ENCODE assay signal across 1 cellular context in the genomic region with DNA sequence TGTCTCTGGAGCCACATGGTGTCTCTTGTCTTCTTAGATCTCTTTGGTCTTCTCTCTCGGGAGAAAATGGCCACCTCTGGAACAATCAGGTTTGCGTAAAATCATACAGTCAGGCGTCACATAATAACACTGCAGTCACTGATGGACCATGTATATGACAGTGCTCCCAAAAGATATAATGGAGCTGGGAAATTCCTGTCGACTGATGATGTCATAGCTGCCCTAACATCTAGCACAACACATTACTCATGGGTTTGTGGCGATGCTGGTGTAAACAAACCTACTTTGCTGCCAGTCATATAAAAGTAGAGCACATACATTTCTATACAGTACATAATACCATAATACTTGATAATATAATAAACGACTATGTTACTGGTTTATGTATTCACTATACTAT.
A peak's percentile ranks its signal among the peaks of the same experiment; 100 is the strongest.
TF ChIP-seq lines count a peak whose summit lies in the region.

No MANE protein-coding gene starts in this region.

TF ChIP-seq in HEK293, 187 proteins besides CTCF, POLR2A, EP300 and RAD21 (continued from another document and continues in another):
- TF ChIP-seq, protein P1, sequence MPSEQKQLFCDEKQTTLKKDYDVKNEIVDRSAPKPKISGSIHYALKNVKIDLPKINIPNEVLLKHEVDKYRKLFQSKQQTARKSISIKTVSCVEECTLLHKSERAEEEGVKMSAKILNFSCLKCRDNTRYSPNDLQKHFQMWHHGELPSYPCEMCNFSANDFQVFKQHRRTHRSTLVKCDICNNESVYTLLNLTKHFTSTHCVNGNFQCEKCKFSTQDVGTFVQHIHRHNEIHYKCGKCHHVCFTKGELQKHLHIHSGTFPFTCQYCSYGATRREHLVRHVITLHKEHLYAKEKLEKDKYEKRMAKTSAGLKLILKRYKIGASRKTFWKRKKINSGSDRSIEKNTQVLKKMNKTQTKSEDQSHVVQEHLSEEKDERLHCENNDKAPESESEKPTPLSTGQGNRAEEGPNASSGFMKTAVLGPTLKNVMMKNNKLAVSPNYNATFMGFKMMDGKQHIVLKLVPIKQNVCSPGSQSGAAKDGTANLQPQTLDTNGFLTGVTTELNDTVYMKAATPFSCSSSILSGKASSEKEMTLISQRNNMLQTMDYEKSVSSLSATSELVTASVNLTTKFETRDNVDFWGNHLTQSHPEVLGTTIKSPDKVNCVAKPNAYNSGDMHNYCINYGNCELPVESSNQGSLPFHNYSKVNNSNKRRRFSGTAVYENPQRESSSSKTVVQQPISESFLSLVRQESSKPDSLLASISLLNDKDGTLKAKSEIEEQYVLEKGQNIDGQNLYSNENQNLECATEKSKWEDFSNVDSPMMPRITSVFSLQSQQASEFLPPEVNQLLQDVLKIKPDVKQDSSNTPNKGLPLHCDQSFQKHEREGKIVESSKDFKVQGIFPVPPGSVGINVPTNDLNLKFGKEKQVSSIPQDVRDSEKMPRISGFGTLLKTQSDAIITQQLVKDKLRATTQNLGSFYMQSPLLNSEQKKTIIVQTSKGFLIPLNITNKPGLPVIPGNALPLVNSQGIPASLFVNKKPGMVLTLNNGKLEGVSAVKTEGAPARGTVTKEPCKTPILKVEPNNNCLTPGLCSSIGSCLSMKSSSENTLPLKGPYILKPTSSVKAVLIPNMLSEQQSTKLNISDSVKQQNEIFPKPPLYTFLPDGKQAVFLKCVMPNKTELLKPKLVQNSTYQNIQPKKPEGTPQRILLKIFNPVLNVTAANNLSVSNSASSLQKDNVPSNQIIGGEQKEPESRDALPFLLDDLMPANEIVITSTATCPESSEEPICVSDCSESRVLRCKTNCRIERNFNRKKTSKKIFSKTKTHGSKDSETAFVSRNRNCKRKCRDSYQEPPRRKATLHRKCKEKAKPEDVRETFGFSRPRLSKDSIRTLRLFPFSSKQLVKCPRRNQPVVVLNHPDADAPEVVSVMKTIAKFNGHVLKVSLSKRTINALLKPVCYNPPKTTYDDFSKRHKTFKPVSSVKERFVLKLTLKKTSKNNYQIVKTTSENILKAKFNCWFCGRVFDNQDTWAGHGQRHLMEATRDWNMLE (tag by site-specific recombination; conservative IDR thresholded peaks at IDR 0.05; ENCODE audit: low read depth): no peak
- no peak for TF ChIP-seq ZNF548 (tag by site-specific recombination; IDR thresholded peaks at IDR 0.05)
- no peak for TF ChIP-seq ZNF239 (tag by site-specific recombination; IDR thresholded peaks at IDR 0.05)
- TF ChIP-seq HOXA7 (CRISPR knock-in tag; IDR thresholded peaks at IDR 0.05; ENCODE audit: borderline replicate concordance): no peak
- TF ChIP-seq, protein P2, sequence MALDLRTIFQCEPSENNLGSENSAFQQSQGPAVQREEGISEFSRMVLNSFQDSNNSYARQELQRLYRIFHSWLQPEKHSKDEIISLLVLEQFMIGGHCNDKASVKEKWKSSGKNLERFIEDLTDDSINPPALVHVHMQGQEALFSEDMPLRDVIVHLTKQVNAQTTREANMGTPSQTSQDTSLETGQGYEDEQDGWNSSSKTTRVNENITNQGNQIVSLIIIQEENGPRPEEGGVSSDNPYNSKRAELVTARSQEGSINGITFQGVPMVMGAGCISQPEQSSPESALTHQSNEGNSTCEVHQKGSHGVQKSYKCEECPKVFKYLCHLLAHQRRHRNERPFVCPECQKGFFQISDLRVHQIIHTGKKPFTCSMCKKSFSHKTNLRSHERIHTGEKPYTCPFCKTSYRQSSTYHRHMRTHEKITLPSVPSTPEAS (tag by site-specific recombination; IDR thresholded peaks at IDR 0.05): no peak
- TF ChIP-seq ZNF157 (tag by site-specific recombination; IDR thresholded peaks at IDR 0.05): no peak
- TF ChIP-seq KLF16 (tag by site-specific recombination; IDR thresholded peaks at IDR 0.05): 0 out of 2 replicates have a peak, but pooled peaks have one; percentile 59
- no peak for TF ChIP-seq ZNF169 (tag by site-specific recombination; IDR thresholded peaks at IDR 0.05)
- TF ChIP-seq ZNF473 (tag by site-specific recombination; IDR thresholded peaks at IDR 0.05): no peak
- peak; percentile 48; the same call in 1 of the 2 replicates for TF ChIP-seq ZNF324 (tag by site-specific recombination; IDR thresholded peaks at IDR 0.05)
- TF ChIP-seq, protein P3, sequence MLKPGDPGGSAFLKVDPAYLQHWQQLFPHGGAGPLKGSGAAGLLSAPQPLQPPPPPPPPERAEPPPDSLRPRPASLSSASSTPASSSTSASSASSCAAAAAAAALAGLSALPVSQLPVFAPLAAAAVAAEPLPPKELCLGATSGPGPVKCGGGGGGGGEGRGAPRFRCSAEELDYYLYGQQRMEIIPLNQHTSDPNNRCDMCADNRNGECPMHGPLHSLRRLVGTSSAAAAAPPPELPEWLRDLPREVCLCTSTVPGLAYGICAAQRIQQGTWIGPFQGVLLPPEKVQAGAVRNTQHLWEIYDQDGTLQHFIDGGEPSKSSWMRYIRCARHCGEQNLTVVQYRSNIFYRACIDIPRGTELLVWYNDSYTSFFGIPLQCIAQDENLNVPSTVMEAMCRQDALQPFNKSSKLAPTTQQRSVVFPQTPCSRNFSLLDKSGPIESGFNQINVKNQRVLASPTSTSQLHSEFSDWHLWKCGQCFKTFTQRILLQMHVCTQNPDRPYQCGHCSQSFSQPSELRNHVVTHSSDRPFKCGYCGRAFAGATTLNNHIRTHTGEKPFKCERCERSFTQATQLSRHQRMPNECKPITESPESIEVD (tag by site-specific recombination; IDR thresholded peaks at IDR 0.05): peak; percentile 25; the same call in 1 of the 2 replicates
- TF ChIP-seq ZNF114 (tag by site-specific recombination; IDR thresholded peaks at IDR 0.05): no peak
- no peak for TF ChIP-seq ZNF785 (tag by site-specific recombination; IDR thresholded peaks at IDR 0.05)
- no peak for TF ChIP-seq SETDB1 (IDR thresholded peaks at IDR 0.05; ENCODE audit: insufficient read length, low read length)
- TF ChIP-seq ZNF585B (tag by site-specific recombination; IDR thresholded peaks at IDR 0.05): no peak
- no peak for TF ChIP-seq ZNF155 (tag by site-specific recombination; IDR thresholded peaks at IDR 0.05)
- TF ChIP-seq ZFP37 (tag by site-specific recombination; IDR thresholded peaks at IDR 0.05): 0 out of 2 replicates have a peak, but pooled peaks have one; percentile 22
- TF ChIP-seq, protein P4, sequence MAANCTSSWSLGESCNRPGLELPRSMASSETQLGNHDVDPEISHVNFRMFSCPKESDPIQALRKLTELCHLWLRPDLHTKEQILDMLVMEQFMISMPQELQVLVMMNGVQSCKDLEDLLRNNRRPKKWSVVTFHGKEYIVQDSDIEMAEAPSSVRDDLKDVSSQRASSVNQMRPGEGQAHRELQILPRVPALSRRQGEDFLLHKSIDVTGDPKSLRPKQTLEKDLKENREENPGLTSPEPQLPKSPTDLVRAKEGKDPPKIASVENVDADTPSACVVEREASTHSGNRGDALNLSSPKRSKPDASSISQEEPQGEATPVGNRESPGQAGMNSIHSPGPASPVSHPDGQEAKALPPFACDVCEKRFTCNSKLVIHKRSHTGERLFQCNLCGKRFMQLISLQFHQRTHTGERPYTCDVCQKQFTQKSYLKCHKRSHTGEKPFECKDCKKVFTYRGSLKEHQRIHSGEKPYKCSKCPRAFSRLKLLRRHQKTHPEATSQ (tag by site-specific recombination; IDR thresholded peaks at IDR 0.05): no peak
- 0 out of 2 replicates have a peak, but pooled peaks have one; percentile 23 for TF ChIP-seq GFI1B (tag by site-specific recombination; IDR thresholded peaks at IDR 0.05)
- TF ChIP-seq ZNF600 (tag by site-specific recombination; IDR thresholded peaks at IDR 0.05): peak; percentile 79
- no peak for TF ChIP-seq ZNF571 (tag by site-specific recombination; IDR thresholded peaks at IDR 0.05)
- TF ChIP-seq IKZF3 (tag by site-specific recombination; IDR thresholded peaks at IDR 0.05): peak; percentile 32; the same call in 1 of the 2 replicates
- no peak for TF ChIP-seq ZNF354C (tag by site-specific recombination; IDR thresholded peaks at IDR 0.05; ENCODE audit: borderline replicate concordance, low read depth)
- TF ChIP-seq, protein P5, sequence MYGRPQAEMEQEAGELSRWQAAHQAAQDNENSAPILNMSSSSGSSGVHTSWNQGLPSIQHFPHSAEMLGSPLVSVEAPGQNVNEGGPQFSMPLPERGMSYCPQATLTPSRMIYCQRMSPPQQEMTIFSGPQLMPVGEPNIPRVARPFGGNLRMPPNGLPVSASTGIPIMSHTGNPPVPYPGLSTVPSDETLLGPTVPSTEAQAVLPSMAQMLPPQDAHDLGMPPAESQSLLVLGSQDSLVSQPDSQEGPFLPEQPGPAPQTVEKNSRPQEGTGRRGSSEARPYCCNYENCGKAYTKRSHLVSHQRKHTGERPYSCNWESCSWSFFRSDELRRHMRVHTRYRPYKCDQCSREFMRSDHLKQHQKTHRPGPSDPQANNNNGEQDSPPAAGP (tag by site-specific recombination; IDR thresholded peaks at IDR 0.05): no peak
- TF ChIP-seq ZNF791 (tag by site-specific recombination; IDR thresholded peaks at IDR 0.05): no peak
- TF ChIP-seq ZNF37A (tag by site-specific recombination; IDR thresholded peaks at IDR 0.05): no peak
- TF ChIP-seq ZBTB7A (tag by site-specific recombination; IDR thresholded peaks at IDR 0.05; ENCODE audit: low read depth): no peak
- peak; percentile 94 for TF ChIP-seq ZBTB21 (tag by site-specific recombination; IDR thresholded peaks at IDR 0.05)
- 0 out of 2 replicates have a peak, but pooled peaks have one; percentile 5 for TF ChIP-seq ZNF133 (tag by site-specific recombination; IDR thresholded peaks at IDR 0.05)
- TF ChIP-seq ZNF423 (tag by site-specific recombination; IDR thresholded peaks at IDR 0.05): no peak
- TF ChIP-seq, protein P6, sequence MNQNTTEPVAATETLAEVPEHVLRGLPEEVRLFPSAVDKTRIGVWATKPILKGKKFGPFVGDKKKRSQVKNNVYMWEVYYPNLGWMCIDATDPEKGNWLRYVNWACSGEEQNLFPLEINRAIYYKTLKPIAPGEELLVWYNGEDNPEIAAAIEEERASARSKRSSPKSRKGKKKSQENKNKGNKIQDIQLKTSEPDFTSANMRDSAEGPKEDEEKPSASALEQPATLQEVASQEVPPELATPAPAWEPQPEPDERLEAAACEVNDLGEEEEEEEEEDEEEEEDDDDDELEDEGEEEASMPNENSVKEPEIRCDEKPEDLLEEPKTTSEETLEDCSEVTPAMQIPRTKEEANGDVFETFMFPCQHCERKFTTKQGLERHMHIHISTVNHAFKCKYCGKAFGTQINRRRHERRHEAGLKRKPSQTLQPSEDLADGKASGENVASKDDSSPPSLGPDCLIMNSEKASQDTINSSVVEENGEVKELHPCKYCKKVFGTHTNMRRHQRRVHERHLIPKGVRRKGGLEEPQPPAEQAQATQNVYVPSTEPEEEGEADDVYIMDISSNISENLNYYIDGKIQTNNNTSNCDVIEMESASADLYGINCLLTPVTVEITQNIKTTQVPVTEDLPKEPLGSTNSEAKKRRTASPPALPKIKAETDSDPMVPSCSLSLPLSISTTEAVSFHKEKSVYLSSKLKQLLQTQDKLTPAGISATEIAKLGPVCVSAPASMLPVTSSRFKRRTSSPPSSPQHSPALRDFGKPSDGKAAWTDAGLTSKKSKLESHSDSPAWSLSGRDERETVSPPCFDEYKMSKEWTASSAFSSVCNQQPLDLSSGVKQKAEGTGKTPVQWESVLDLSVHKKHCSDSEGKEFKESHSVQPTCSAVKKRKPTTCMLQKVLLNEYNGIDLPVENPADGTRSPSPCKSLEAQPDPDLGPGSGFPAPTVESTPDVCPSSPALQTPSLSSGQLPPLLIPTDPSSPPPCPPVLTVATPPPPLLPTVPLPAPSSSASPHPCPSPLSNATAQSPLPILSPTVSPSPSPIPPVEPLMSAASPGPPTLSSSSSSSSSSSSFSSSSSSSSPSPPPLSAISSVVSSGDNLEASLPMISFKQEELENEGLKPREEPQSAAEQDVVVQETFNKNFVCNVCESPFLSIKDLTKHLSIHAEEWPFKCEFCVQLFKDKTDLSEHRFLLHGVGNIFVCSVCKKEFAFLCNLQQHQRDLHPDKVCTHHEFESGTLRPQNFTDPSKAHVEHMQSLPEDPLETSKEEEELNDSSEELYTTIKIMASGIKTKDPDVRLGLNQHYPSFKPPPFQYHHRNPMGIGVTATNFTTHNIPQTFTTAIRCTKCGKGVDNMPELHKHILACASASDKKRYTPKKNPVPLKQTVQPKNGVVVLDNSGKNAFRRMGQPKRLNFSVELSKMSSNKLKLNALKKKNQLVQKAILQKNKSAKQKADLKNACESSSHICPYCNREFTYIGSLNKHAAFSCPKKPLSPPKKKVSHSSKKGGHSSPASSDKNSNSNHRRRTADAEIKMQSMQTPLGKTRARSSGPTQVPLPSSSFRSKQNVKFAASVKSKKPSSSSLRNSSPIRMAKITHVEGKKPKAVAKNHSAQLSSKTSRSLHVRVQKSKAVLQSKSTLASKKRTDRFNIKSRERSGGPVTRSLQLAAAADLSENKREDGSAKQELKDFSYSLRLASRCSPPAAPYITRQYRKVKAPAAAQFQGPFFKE (tag by site-specific recombination; IDR thresholded peaks at IDR 0.05; ENCODE audit: borderline replicate concordance): no peak
- TF ChIP-seq ZNF530 (tag by site-specific recombination; IDR thresholded peaks at IDR 0.05; ENCODE audit: low read depth): no peak
- peak; percentile 72; the same call in 1 of the 2 replicates for TF ChIP-seq ZNF24 (tag by site-specific recombination; IDR thresholded peaks at IDR 0.05)
- TF ChIP-seq ZNF660 (tag by site-specific recombination; IDR thresholded peaks at IDR 0.05): peak; percentile 83
- TF ChIP-seq ZNF560 (tag by site-specific recombination; IDR thresholded peaks at IDR 0.05; ENCODE audit: borderline replicate concordance): no peak
- TF ChIP-seq, protein P7, sequence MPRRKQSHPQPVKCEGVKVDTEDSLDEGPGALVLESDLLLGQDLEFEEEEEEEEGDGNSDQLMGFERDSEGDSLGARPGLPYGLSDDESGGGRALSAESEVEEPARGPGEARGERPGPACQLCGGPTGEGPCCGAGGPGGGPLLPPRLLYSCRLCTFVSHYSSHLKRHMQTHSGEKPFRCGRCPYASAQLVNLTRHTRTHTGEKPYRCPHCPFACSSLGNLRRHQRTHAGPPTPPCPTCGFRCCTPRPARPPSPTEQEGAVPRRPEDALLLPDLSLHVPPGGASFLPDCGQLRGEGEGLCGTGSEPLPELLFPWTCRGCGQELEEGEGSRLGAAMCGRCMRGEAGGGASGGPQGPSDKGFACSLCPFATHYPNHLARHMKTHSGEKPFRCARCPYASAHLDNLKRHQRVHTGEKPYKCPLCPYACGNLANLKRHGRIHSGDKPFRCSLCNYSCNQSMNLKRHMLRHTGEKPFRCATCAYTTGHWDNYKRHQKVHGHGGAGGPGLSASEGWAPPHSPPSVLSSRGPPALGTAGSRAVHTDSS (tag by site-specific recombination; IDR thresholded peaks at IDR 0.05): no peak
- 0 out of 2 replicates have a peak, but pooled peaks have one; percentile 44 for TF ChIP-seq ZXDB (tag by site-specific recombination; IDR thresholded peaks at IDR 0.05)
- TF ChIP-seq ZNF544 (tag by site-specific recombination; IDR thresholded peaks at IDR 0.05): no peak
- TF ChIP-seq ZNF747 (tag by site-specific recombination; IDR thresholded peaks at IDR 0.05): no peak
- TF ChIP-seq, protein P8, sequence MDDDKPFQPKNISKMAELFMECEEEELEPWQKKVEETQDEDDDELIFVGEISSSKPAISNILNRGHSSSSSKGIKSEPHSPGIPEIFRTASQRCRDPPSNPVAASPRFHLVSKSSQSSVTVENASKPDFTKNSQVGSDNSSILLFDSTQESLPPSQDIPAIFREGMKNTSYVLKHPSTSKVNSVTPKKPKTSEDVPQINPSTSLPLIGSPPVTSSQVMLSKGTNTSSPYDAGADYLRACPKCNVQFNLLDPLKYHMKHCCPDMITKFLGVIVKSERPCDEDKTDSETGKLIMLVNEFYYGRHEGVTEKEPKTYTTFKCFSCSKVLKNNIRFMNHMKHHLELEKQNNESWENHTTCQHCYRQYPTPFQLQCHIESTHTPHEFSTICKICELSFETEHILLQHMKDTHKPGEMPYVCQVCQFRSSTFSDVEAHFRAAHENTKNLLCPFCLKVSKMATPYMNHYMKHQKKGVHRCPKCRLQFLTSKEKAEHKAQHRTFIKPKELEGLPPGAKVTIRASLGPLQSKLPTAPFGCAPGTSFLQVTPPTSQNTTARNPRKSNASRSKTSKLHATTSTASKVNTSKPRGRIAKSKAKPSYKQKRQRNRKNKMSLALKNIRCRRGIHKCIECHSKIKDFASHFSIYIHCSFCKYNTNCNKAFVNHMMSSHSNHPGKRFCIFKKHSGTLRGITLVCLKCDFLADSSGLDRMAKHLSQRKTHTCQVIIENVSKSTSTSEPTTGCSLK (tag by site-specific recombination; IDR thresholded peaks at IDR 0.05): no peak
